Comparison of ENCODE assay signal across 2 cellular contexts in the genomic region with DNA sequence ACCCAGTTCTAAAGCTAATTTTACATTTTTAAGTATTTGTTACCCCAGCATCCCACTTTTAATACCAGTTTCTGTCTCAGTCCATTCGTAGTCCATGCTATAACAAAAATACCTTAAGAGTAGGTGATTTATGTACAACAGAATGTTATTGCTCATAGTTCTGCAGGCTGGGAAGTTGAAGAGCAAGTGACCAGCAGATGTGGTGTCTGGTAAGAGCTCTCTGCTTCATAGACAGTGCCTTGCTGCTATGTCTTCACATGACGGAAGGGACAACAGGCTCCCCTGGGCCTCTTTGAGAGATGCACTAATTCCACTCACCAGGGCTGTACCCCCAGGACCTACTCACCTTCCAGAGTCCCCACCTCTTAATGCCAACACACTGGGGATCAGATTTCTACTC.
TF ChIP-seq lines count a peak whose summit lies in the region.

No MANE protein-coding gene starts in this region.

TF ChIP-seq in SK-N-SH, 30 proteins besides CTCF, POLR2A, EP300 and RAD21 (continued from another document):
- TF ChIP-seq, protein P1, sequence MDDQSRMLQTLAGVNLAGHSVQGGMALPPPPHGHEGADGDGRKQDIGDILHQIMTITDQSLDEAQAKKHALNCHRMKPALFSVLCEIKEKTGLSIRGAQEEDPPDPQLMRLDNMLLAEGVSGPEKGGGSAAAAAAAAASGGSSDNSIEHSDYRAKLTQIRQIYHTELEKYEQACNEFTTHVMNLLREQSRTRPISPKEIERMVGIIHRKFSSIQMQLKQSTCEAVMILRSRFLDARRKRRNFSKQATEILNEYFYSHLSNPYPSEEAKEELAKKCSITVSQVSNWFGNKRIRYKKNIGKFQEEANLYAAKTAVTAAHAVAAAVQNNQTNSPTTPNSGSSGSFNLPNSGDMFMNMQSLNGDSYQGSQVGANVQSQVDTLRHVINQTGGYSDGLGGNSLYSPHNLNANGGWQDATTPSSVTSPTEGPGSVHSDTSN (IDR thresholded peaks at IDR 0.05) = no peak
- TF ChIP-seq SIN3A (IDR thresholded peaks at IDR 0.05; ENCODE audit: borderline replicate concordance, low read depth, low read length) (no peak), MXI1 (IDR thresholded peaks at IDR 0.05; ENCODE audit: low read depth, low read length) (no peak), RXRA (IDR thresholded peaks at IDR 0.05; ENCODE audit: borderline replicate concordance, low read depth) (no peak), YY1 (IDR thresholded peaks at IDR 0.05; ENCODE audit: low read depth) (no peak), EZH2phosphoT487 (IDR thresholded peaks at IDR 0.05; ENCODE audit: borderline replicate concordance, low read depth) (no peak), FOSL2 (IDR thresholded peaks at IDR 0.05; ENCODE audit: borderline replicate concordance, low read depth) (no peak), FOXJ3 (CRISPR knock-in tag; IDR thresholded peaks at IDR 0.05) (no peak), FOXM1 (IDR thresholded peaks at IDR 0.05; ENCODE audit: low read depth) (no peak)
- TF ChIP-seq, protein P2, sequence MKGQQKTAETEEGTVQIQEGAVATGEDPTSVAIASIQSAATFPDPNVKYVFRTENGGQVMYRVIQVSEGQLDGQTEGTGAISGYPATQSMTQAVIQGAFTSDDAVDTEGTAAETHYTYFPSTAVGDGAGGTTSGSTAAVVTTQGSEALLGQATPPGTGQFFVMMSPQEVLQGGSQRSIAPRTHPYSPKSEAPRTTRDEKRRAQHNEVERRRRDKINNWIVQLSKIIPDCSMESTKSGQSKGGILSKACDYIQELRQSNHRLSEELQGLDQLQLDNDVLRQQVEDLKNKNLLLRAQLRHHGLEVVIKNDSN (IDR thresholded peaks at IDR 0.05; ENCODE audit: borderline replicate concordance, low read depth) = no peak

TF ChIP-seq in SK-N-SH treated with all-trans-retinoic acid at 6 μM for 48 hours, 23 proteins besides CTCF, POLR2A, EP300 and RAD21 (continued from another document):
- TF ChIP-seq, protein P3, sequence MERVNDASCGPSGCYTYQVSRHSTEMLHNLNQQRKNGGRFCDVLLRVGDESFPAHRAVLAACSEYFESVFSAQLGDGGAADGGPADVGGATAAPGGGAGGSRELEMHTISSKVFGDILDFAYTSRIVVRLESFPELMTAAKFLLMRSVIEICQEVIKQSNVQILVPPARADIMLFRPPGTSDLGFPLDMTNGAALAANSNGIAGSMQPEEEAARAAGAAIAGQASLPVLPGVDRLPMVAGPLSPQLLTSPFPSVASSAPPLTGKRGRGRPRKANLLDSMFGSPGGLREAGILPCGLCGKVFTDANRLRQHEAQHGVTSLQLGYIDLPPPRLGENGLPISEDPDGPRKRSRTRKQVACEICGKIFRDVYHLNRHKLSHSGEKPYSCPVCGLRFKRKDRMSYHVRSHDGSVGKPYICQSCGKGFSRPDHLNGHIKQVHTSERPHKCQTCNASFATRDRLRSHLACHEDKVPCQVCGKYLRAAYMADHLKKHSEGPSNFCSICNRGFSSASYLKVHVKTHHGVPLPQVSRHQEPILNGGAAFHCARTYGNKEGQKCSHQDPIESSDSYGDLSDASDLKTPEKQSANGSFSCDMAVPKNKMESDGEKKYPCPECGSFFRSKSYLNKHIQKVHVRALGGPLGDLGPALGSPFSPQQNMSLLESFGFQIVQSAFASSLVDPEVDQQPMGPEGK (CRISPR knock-in tag; IDR thresholded peaks at IDR 0.05; ENCODE audit: borderline replicate concordance) = no peak
- TF ChIP-seq TCF4 (CRISPR knock-in tag; IDR thresholded peaks at IDR 0.05; ENCODE audit: borderline replicate concordance) (no peak), GLIS3 (CRISPR knock-in tag; IDR thresholded peaks at IDR 0.05) (no peak), ISL1 (CRISPR knock-in tag; IDR thresholded peaks at IDR 0.05) (no peak), ZNF565 (CRISPR knock-in tag; conservative IDR thresholded peaks at IDR 0.05; ENCODE audit: low read depth) (no peak), ESRRG (CRISPR knock-in tag; IDR thresholded peaks at IDR 0.05) (no peak), SNAI2 (CRISPR knock-in tag; IDR thresholded peaks at IDR 0.05) (no peak), ZNF8 (CRISPR knock-in tag; IDR thresholded peaks at IDR 0.05) (no peak)
